Comparison of ENCODE assay signal across 20 cellular contexts in genomic region chr20:16327606-16328005, GRCh38.
DNase-seq lines count a peak whose midpoint lies in the region; ATAC-seq and TF ChIP-seq lines count a peak whose summit lies in the region.
"Had no signal": no experiment of that assay in that cellular context is flagged by ENCODE, and none has a peak within 500 bp of the region (broad histone marks: within the 10 kb centered on the region; RNA-seq: fewer than 3 reads in every experiment).

No MANE protein-coding gene starts in this region.

- ATAC-seq in Right ventricle myocardium superior (ENCODE audit: poor library complexity): peak; percentile 82
- no peak for ATAC-seq in left cardiac atrium
- ATAC-seq in heart right ventricle: peak in 7 of 8 donors; percentile 40 to 90 (median 80)
- ATAC-seq in right cardiac atrium: no peak
- peak; percentile 70 to 93 for ATAC-seq in gastrocnemius medialis
- ATAC-seq: A549, GM23338, HCT116 had no signal

- no peak overlapping the region for H3K27ac ChIP-seq in heart right ventricle
- no peak overlapping the region for H3K27ac ChIP-seq in right cardiac atrium (ENCODE audit: low read length)
- H3K27ac ChIP-seq in gastrocnemius medialis: peak overlapping the region in 2 of 4 donors; percentile 6 to 38
- H3K27ac ChIP-seq: A549; BLaER1 treated with 17β-estradiol and CSF1 and Interleukin-3, amounts not matched to agents 10 nM and 100 nM had no signal

- H3K4me3 ChIP-seq in heart right ventricle (no peak overlapping the region), right cardiac atrium (ENCODE audit: low read length) (no peak overlapping the region), gastrocnemius medialis (no peak overlapping the region)
- H3K4me3 ChIP-seq: A549; BLaER1 treated with 17β-estradiol and CSF1 and Interleukin-3, amounts not matched to agents 10 nM and 100 nM; GM23338 had no signal

- in situ Hi-C loops in gastrocnemius medialis (cut with MboI; ENCODE audit: low sequenced_read_pairs in 4 of 4): no loop called here

- peaks cover 0 to 11% (median 0%) of the 10 kb centered on the region in 9 donors for H3K4me1 ChIP-seq in heart right ventricle
- no peaks in the 10 kb centered on the region for H3K4me1 ChIP-seq in right cardiac atrium (ENCODE audit: control insufficient read depth, insufficient read depth, low read length)
- H3K4me1 ChIP-seq in gastrocnemius medialis: peaks cover 6 to 9% of the 10 kb centered on the region in 2 donors
- H3K4me1 ChIP-seq: A549; BE2C; BLaER1 treated with 17β-estradiol and CSF1 and Interleukin-3, amounts not matched to agents 10 nM and 100 nM had no signal

- intact Hi-C loops in Right ventricle myocardium superior (cut with DNase I) (no loop called here), left cardiac atrium (cut with DNase I) (no loop called here), heart right ventricle (cut with DNase I) (no loop called here), right cardiac atrium (cut with DNase I) (no loop called here), gastrocnemius medialis (cut with DNase I; ENCODE audit: low total_unique reads) (no loop called here)

- H3K9me3 ChIP-seq in heart right ventricle (peaks cover 0 to 19% (median 4%) of the 10 kb centered on the region in 11 donors), right cardiac atrium (ENCODE audit: control insufficient read depth, low read length) (no peaks in the 10 kb centered on the region), gastrocnemius medialis (no peaks in the 10 kb centered on the region)
- H3K9me3 ChIP-seq: A549, BE2C had no signal

- TF ChIP-seq CTCF in heart right ventricle (IDR thresholded peaks at IDR 0.05) (no peak), gastrocnemius medialis (IDR thresholded peaks at IDR 0.05 in 4 of 5, conservative IDR thresholded peaks at IDR 0.05 in 1 of 5) (no peak)

- 59 to 61% methylated on average over 1 of the region's 1 CpG for WGBS in heart right ventricle, 2 donors
- WGBS in right cardiac atrium: 84% methylated on average over 1 of the region's 1 CpG

- DNase-seq in Right ventricle myocardium superior (no peak), left cardiac atrium (no peak), heart right ventricle (no peak), right cardiac atrium (no peak), gastrocnemius medialis (no peak), HuH-7.5 (ENCODE audit: low spot score) (no peak)
- DNase-seq: 8988T; ACHN; AML-193; BE2C; CD4-positive, alpha-beta T cell; CD8-positive, alpha-beta memory T cell; DMS53; DMS79 treated with DMSO at 0.1 percent for 48 hours; GF-D8; H9 had no signal

- no peak for TF ChIP-seq POLR2A in gastrocnemius medialis (IDR thresholded peaks at IDR 0.05)

- H3K27me3 ChIP-seq in heart right ventricle: no peaks in the 10 kb centered on the region
- H3K27me3 ChIP-seq in right cardiac atrium (ENCODE audit: control insufficient read depth, insufficient read depth): no peaks in the 10 kb centered on the region
- no peaks in the 10 kb centered on the region for H3K27me3 ChIP-seq in gastrocnemius medialis
- H3K27me3 ChIP-seq: BE2C; BLaER1 treated with 17β-estradiol and CSF1 and Interleukin-3, amounts not matched to agents 10 nM and 100 nM had no signal

- H3K36me3 ChIP-seq in heart right ventricle (peaks cover 0 to 17% (median 0%) of the 10 kb centered on the region in 9 donors), gastrocnemius medialis (no peaks in the 10 kb centered on the region)
- H3K36me3 ChIP-seq: BE2C had no signal

Comparison
In these comparisons a context has a peak if more than half of its experiments do, and no peak if none do; other contexts are left out.
1. ATAC-seq: peak in Right ventricle myocardium superior (single experiment), heart right ventricle (7 of 8) and gastrocnemius medialis (2 of 2); none in left cardiac atrium (0 of 2) and right cardiac atrium (0 of 2).